16 cellular contexts compared by ENCODE assay signal in genomic region chr10:4655406-4655805, GRCh38.
DNase-seq lines count a peak whose midpoint lies in the region; ATAC-seq and TF ChIP-seq lines count a peak whose summit lies in the region.
"Had no signal": no experiment of that assay in that cellular context is flagged by ENCODE, and none has a peak within 500 bp of the region (broad histone marks: within the 10 kb centered on the region; RNA-seq: fewer than 3 reads in every experiment).

No MANE protein-coding gene starts in this region.

- H3K9me2 ChIP-seq in HCT116 (ENCODE audit: insufficient read depth) = no peaks in the 10 kb centered on the region

- no peaks in the 10 kb centered on the region for H3K79me2 ChIP-seq in HCT116 (ENCODE audit: insufficient read depth, low read length)
- H3K79me2 ChIP-seq in smooth muscle cell (ENCODE audit: low read depth) = peaks cover 3% of the 10 kb centered on the region

- BruUV-seq in HCT116 (replicated peaks; lab: Mats Ljungman, UMichigan) = no TSS peak

- H3K4me1 ChIP-seq in HCT116 (ENCODE audit: control insufficient read depth in 1 of 2, insufficient read depth in 2 of 2, low read length in 2 of 2) (peaks cover 0 to 14% of the 10 kb centered on the region in 2 experiments; a peak in 2 of 4 replicates), SJCRH30 (peaks cover 15% of the 10 kb centered on the region), smooth muscle cell (ENCODE audit: low read depth) (peaks cover 27% of the 10 kb centered on the region)

- no peaks in the 10 kb centered on the region for H4K20me1 ChIP-seq in HCT116 (ENCODE audit: insufficient read depth)
- no peaks in the 10 kb centered on the region for H4K20me1 ChIP-seq in smooth muscle cell (ENCODE audit: low read depth)

- H2AFZ ChIP-seq in HCT116 (ENCODE audit: low read depth, low read length, poor library complexity, severe bottlenecking) (peak overlapping the region; percentile 56), smooth muscle cell (ENCODE audit: low read depth) (peak overlapping the region; percentile 65)

- no peak for TF ChIP-seq RAD21 in HCT116 (IDR thresholded peaks at IDR 0.05; ENCODE audit: low read depth)

- no peaks in the 10 kb centered on the region for H3K27me3 ChIP-seq in HCT116 (ENCODE audit: insufficient read depth, low read length)
- no peaks in the 10 kb centered on the region for H3K27me3 ChIP-seq in SJCRH30
- H3K27me3 ChIP-seq in smooth muscle cell (ENCODE audit: low read depth) = no peaks in the 10 kb centered on the region
- H3K27me3 ChIP-seq: MG63 had no signal

- 70% methylated on average over 3 of the region's 3 CpGs for WGBS in smooth muscle cell (ENCODE audit: low lambda C conversion rate)

- no peak for TF ChIP-seq POLR2A in HCT116 (IDR thresholded peaks at IDR 0.05; ENCODE audit: borderline replicate concordance, extremely low read depth, insufficient read depth, insufficient read length)

- no peak for ATAC-seq in HCT116

- no peak overlapping the region for H3K4me3 ChIP-seq in HCT116 (replicated peaks in 1 of 2; ENCODE audit: low read depth in 1 of 2, low read length in 2 of 2)
- no peak overlapping the region for H3K4me3 ChIP-seq in SJCRH30
- no peak overlapping the region for H3K4me3 ChIP-seq in smooth muscle cell
- H3K4me3 ChIP-seq: MG63 had no signal

- H3K4me2 ChIP-seq in HCT116 (ENCODE audit: low read length) = no peak overlapping the region
- peak overlapping the region; percentile 74 for H3K4me2 ChIP-seq in smooth muscle cell

- TF ChIP-seq CTCF in HCT116 (IDR thresholded peaks at IDR 0.05 in 2 of 3, conservative IDR thresholded peaks at IDR 0.05 in 1 of 3; ENCODE audit: borderline replicate concordance in 1 of 3, insufficient read depth in 1 of 3, low read depth in 2 of 3, low read length in 2 of 3) = no peak
- TF ChIP-seq CTCF in smooth muscle cell (IDR thresholded peaks at IDR 0.05; ENCODE audit: borderline replicate concordance, insufficient read depth, poor library complexity, severe bottlenecking) = no peak

- no peak for DNase-seq in HCT116 (ENCODE audit: low read depth, low spot score)
- peak; percentile 23 to 66 for DNase-seq in SJCRH30
- DNase-seq in foreskin melanocyte = peak; percentile 56
- DNase-seq in smooth muscle cell (lab: John Stamatoyannopoulos, UW; ENCODE audit: unreplicated experiment) = no peak
- no peak for DNase-seq in NCI-H2029 (lab: John Stamatoyannopoulos, UW)
- no peak for DNase-seq in NOMO-1 treated with dmso at 0.1 percent for 144 hours (lab: John Stamatoyannopoulos, UW; ENCODE audit: unreplicated experiment)
- no peak for DNase-seq in activated CD4-positive, alpha-beta T cell treated with anti-CD3 and anti-CD28 coated beads, Interleukin-2, amount 50 U/mL, for 1 hour
- DNase-seq: ACHN, DMS79 treated with DMSO at 0.1 percent for 48 hours, Karpas-422, MG63, NCI-H1048, NCI-H1436, NCI-H2029 treated with DMSO at 0.1 percent for 48 hours, OCI-M1, SHP77 treated with DMSO at 0.1 percent for 48 hours had no signal

- H3K27ac ChIP-seq in HCT116 (ENCODE audit: low read depth, low read length) (no peak overlapping the region), SJCRH30 (peak overlapping the region; percentile 36), smooth muscle cell (ENCODE audit: low read depth) (peak overlapping the region; percentile 90)

- no peak overlapping the region for H3K9ac ChIP-seq in HCT116 (ENCODE audit: low read length)
- peak overlapping the region; percentile 36 for H3K9ac ChIP-seq in smooth muscle cell (ENCODE audit: low read depth)

- RAD21 ChIA-PET in HCT116 (lab: Charles Lee; ENCODE audit: low non-redundant PET in 1 of 2, low total read pairs in 2 of 2, uncharacterized antibody in 2 of 2, unreplicated experiment in 2 of 2) = no interaction called here

- CTCF ChIA-PET in HCT116 (lab: Charles Lee) = interaction anchor here (1.0 kb wide), 1 partner anchor 235 kb away, joined by 5 read pairs; no protein-coding TSS in a partner anchor

- peaks cover 4% of the 10 kb centered on the region for H3F3A ChIP-seq in smooth muscle cell (ENCODE audit: low read depth)

- POLR2A ChIA-PET in HCT116 (lab: Charles Lee) = no interaction called here

- intact Hi-C loops in HCT116 (cut with micrococcal nuclease) = loop anchor here (5.0 to 10.0 kb wide), 5 partner anchors 112 to 1461 kb away; no protein-coding TSS in a partner anchor

- H3K9me3 ChIP-seq in HCT116 (ENCODE audit: control insufficient read depth in 1 of 2, insufficient read depth in 1 of 2, low read depth in 1 of 2, low read length in 2 of 2) (no peaks in the 10 kb centered on the region), SJCRH30 (replicated peaks) (no peaks in the 10 kb centered on the region), smooth muscle cell (replicated peaks; ENCODE audit: low read depth) (no peaks in the 10 kb centered on the region)
- H3K9me3 ChIP-seq: MG63 had no signal

- H3K36me3 ChIP-seq in HCT116 (ENCODE audit: control insufficient read depth in 1 of 2, insufficient read depth in 2 of 2, low read length in 2 of 2) (no peaks in the 10 kb centered on the region), SJCRH30 (no peaks in the 10 kb centered on the region), smooth muscle cell (ENCODE audit: low read depth) (no peaks in the 10 kb centered on the region)
- H3K36me3 ChIP-seq: MG63 had no signal

TF ChIP-seq in HCT116, 20 proteins besides CTCF, POLR2A, EP300 and RAD21:
- TF ChIP-seq REST (IDR thresholded peaks at IDR 0.05; ENCODE audit: low read depth) (no peak), ZNF274 (IDR thresholded peaks at IDR 0.05; ENCODE audit: low read depth, low read length) (no peak), YY1 (IDR thresholded peaks at IDR 0.05; ENCODE audit: extremely low read depth, insufficient replicate concordance, low read depth, low read length) (no peak), CBX3 (IDR thresholded peaks at IDR 0.05; ENCODE audit: low read depth) (no peak), ZFX (IDR thresholded peaks at IDR 0.05) (no peak), SIN3A (IDR thresholded peaks at IDR 0.05; ENCODE audit: low read depth) (no peak), FOSL1 (IDR thresholded peaks at IDR 0.05; ENCODE audit: low read depth) (no peak), ELF1 (IDR thresholded peaks at IDR 0.05; ENCODE audit: borderline replicate concordance, low read depth) (no peak), SP1 (IDR thresholded peaks at IDR 0.05; ENCODE audit: low read depth) (no peak), EZH2phosphoT487 (IDR thresholded peaks at IDR 0.05; ENCODE audit: borderline replicate concordance) (no peak), ATF3 (IDR thresholded peaks at IDR 0.05) (no peak), EGR1 (IDR thresholded peaks at IDR 0.05; ENCODE audit: low read depth) (no peak), SRF (IDR thresholded peaks at IDR 0.05; ENCODE audit: low read depth) (no peak), ZBTB33 (IDR thresholded peaks at IDR 0.05; ENCODE audit: extremely low read depth, insufficient replicate concordance, low read length) (no peak), MAX (IDR thresholded peaks at IDR 0.05) (no peak), CEBPB (IDR thresholded peaks at IDR 0.05; ENCODE audit: low read depth) (no peak), JUND (IDR thresholded peaks at IDR 0.05) (no peak), TCF7L2 (IDR thresholded peaks at IDR 0.05; ENCODE audit: borderline replicate concordance, extremely low read depth, insufficient read depth, insufficient read length) (no peak), EZH2 (IDR thresholded peaks at IDR 0.05) (no peak)
TF ChIP-seq in HCT116: peak in this region for 0.

Comparison
In these comparisons a context has a peak if more than half of its experiments do, and no peak if none do; other contexts are left out.
1. DNase-seq: peak in SJCRH30 (2 of 2) and foreskin melanocyte (single experiment); none in HCT116 (single experiment), smooth muscle cell (single experiment), NCI-H2029 (single experiment), NOMO-1 treated with dmso at 0.1 percent for 144 hours (single experiment) and activated CD4-positive, alpha-beta T cell treated with anti-CD3 and anti-CD28 coated beads, Interleukin-2, amount 50 U/mL, for 1 hour (single experiment).